ENCODE assay signal across 16 cellular contexts in the genomic region with DNA sequence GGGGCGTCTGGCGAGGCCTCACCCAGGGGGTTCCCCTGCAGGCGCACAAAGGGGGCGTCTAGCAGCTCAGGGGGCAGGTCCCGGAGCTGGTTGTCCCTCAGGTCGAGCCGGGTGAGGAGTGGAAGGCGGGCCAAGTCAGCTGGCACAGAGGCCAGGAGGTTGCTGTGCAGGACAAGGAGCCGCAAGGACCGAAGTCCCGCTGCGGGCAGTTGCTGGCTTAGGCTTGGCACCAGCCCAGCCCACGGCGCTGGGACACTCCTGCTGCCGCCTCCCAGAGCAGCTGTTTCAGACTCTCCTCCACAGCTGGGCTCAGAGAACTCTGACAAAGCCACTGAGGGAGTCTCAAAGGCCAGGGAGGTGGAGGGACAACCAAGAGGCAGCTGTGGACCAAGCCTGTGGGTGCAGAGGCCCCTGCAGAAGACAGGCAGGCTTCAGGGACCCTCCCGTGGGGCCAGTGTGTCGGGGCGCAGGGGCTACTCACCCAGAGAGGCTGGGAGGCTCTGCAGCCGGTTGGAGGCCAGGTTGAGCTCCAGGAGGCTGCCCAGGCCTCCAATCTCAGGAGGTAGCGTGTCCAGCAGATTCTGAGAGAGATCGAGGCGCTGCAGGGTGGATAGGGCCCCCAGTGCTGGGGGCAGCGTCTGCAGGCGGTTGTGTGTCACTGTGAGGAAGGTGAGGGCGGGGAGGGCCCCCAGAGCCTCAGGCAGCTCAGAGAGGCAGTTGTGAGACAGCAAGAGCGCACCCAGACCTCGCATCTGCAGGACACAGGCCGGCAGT. TPM values are rescaled to one million over a fixed set of nuclear protein-coding genes. Genes with fewer than 3 reads are reported as not detected.
DNase-seq lines count a peak whose midpoint lies in the region; TF ChIP-seq lines count a peak whose summit lies in the region.
"Had no signal": no experiment of that assay in that cellular context is flagged by ENCODE, and none has a peak within 500 bp of the region (broad histone marks: within the 10 kb centered on the region; RNA-seq: fewer than 3 reads in every experiment).

No MANE protein-coding gene starts in this region.

- peaks cover 16% of the 10 kb centered on the region for H3K4me1 Mint-ChIP-seq in activated CD4-positive, alpha-beta T cell treated with anti-CD3 and anti-CD28 coated beads, Interleukin-2, amount 10 ng/mL, durations not matched to agents 7 days and 5 days
- peaks cover 3% of the 10 kb centered on the region for H3K4me1 Mint-ChIP-seq in nephron

- no peaks in the 10 kb centered on the region for H3K27me3 Mint-ChIP-seq in activated CD4-positive, alpha-beta T cell treated with anti-CD3 and anti-CD28 coated beads, Interleukin-2, amount 10 ng/mL, durations not matched to agents 7 days and 5 days
- H3K27me3 Mint-ChIP-seq in nephron (ENCODE audit: low read depth) = no peaks in the 10 kb centered on the region

- H3K9me3 ChIP-seq in SJCRH30 (replicated peaks) (no peaks in the 10 kb centered on the region), BE2C (no peaks in the 10 kb centered on the region)
- H3K9me3 ChIP-seq: pancreas, upper lobe of left lung had no signal

- no peak for DNase-seq in activated CD4-positive, alpha-beta T cell treated with anti-CD3 and anti-CD28 coated beads, Interleukin-2, amount 10 ng/mL, durations not matched to agents 7 days and 5 days
- DNase-seq in activated CD4-positive, alpha-beta T cell treated with anti-CD3 and anti-CD28 coated beads, Interleukin-2, amount 50 U/mL, for 4 hours = no peak
- peak; percentile 68 to 79 for DNase-seq in SJCRH30
- no peak for DNase-seq in SIG-M5 treated with dmso at 0.1 percent for 504 hours (lab: John Stamatoyannopoulos, UW; ENCODE audit: unreplicated experiment)
- DNase-seq in BE2C = no peak
- DNase-seq: activated CD4-positive, CD25-positive, alpha-beta regulatory T cell; activated gamma-delta T cell treated with Interleukin-2 at 50 U/mL for 16 hours; erythroblast; H9; NCI-H774; SIG-M5; stimulated activated CD4-positive, alpha-beta T cell treated with anti-CD3 and anti-CD28 coated beads, Interleukin-12 subunit alpha, Interleukin-12 subunit beta, amount 100 ng/mL, for 4 hours had no signal

- CTCF ChIA-PET in activated CD4-positive, alpha-beta T cell treated with anti-CD3 and anti-CD28 coated beads, Interleukin-2, amount 10 ng/mL, durations not matched to agents 7 days and 5 days (lab: Charles Lee) = interaction anchor here (1.3 kb wide), 1 partner anchor 11 kb away, joined by 4 read pairs; no protein-coding TSS in a partner anchor

- no peaks in the 10 kb centered on the region for H3K9me3 Mint-ChIP-seq in activated CD4-positive, alpha-beta T cell treated with anti-CD3 and anti-CD28 coated beads, Interleukin-2, amount 10 ng/mL, durations not matched to agents 7 days and 5 days
- no peaks in the 10 kb centered on the region for H3K9me3 Mint-ChIP-seq in nephron
- H3K9me3 Mint-ChIP-seq: H9 had no signal

- H3K4me3 ChIP-seq in SJCRH30 (no peak overlapping the region), BE2C (ENCODE audit: low read depth, low read length) (no peak overlapping the region)
- H3K4me3 ChIP-seq: lung, pancreas, upper lobe of left lung had no signal

- peaks cover 11% of the 10 kb centered on the region for H3K36me3 Mint-ChIP-seq in activated CD4-positive, alpha-beta T cell treated with anti-CD3 and anti-CD28 coated beads, Interleukin-2, amount 10 ng/mL, durations not matched to agents 7 days and 5 days (ENCODE audit: low read depth)
- H3K36me3 Mint-ChIP-seq in nephron (ENCODE audit: low read depth) = no peaks in the 10 kb centered on the region

- peaks cover 6% of the 10 kb centered on the region; the same call in 1 of the 2 replicates for H3K36me3 ChIP-seq in SJCRH30
- H3K36me3 ChIP-seq in BE2C = no peaks in the 10 kb centered on the region
- H3K36me3 ChIP-seq: pancreas had no signal

- peak overlapping the region; percentile 81 for H3K4me3 Mint-ChIP-seq in activated CD4-positive, alpha-beta T cell treated with anti-CD3 and anti-CD28 coated beads, Interleukin-2, amount 10 ng/mL, durations not matched to agents 7 days and 5 days
- H3K4me3 Mint-ChIP-seq in nephron = peak overlapping the region; percentile 25 to 79 (median 52)

- no peak overlapping the region for H3K27ac ChIP-seq in SJCRH30
- H3K27ac ChIP-seq: pancreas, upper lobe of left lung had no signal

- POLR2A ChIA-PET in activated CD4-positive, alpha-beta T cell treated with anti-CD3 and anti-CD28 coated beads, Interleukin-2, amount 10 ng/mL, durations not matched to agents 7 days and 5 days (lab: Charles Lee) = no interaction called here

- no peak overlapping the region for H3K27ac Mint-ChIP-seq in activated CD4-positive, alpha-beta T cell treated with anti-CD3 and anti-CD28 coated beads, Interleukin-2, amount 10 ng/mL, durations not matched to agents 7 days and 5 days
- H3K27ac Mint-ChIP-seq in nephron = no peak overlapping the region

- H3K4me1 ChIP-seq in SJCRH30 (peaks cover 14% of the 10 kb centered on the region), BE2C (peaks cover 4% of the 10 kb centered on the region; the same call in 1 of the 2 replicates)

- no peak for TF ChIP-seq CTCF in nephron (IDR thresholded peaks at IDR 0.05; ENCODE audit: unreplicated experiment in 3 of 3)
- TF ChIP-seq CTCF in BE2C (IDR thresholded peaks at IDR 0.05; ENCODE audit: low read depth, low read length) = no peak

- no peaks in the 10 kb centered on the region for H3K27me3 ChIP-seq in SJCRH30
- H3K27me3 ChIP-seq in BE2C = no peaks in the 10 kb centered on the region
- H3K27me3 ChIP-seq: pancreas, upper lobe of left lung had no signal

RNA-seq across cellular contexts. Expression of a gene that starts 2.2 kb away (rescaled TPM):
- total RNA-seq in activated CD4-positive, alpha-beta T cell treated with anti-CD3 and anti-CD28 coated beads, Interleukin-2, amount 10 ng/mL, durations not matched to agents 7 days and 5 days = 10 to 100 TPM; 47.9 to 60.4 TPM
- total RNA-seq in SJCRH30 (2014; rRNA removed; shearing (Covaris generic)) = 18.3 and 21.2 TPM in 2 replicates
- 11.7 TPM for polyA plus RNA-seq in BE2C (2012; ENCODE audit: insufficient read depth, insufficient read length, low read depth)

RNA-seq across cellular contexts. Expression of a gene that starts 4.8 kb away (rescaled TPM):
- total RNA-seq in activated CD4-positive, alpha-beta T cell treated with anti-CD3 and anti-CD28 coated beads, Interleukin-2, amount 10 ng/mL, durations not matched to agents 7 days and 5 days = 10 to 100 TPM; 45.9 to 49.1 TPM
- total RNA-seq in SJCRH30 (2014; rRNA removed; shearing (Covaris generic)) = 20.2 and 22.4 TPM in 2 replicates
- polyA plus RNA-seq in BE2C (2012; ENCODE audit: insufficient read depth, insufficient read length, low read depth) = 63.7 TPM

RNA-seq across cellular contexts. Expression of a gene that starts 6.9 kb away (rescaled TPM):
- total RNA-seq in activated CD4-positive, alpha-beta T cell treated with anti-CD3 and anti-CD28 coated beads, Interleukin-2, amount 10 ng/mL, durations not matched to agents 7 days and 5 days = 1,000 to 10,000 TPM; 1,927 to 2,229 TPM
- 1,150 and 1,247 TPM in 2 replicates for total RNA-seq in SJCRH30 (2014; rRNA removed; shearing (Covaris generic))
- 1,214 TPM for polyA plus RNA-seq in BE2C (2012; ENCODE audit: insufficient read depth, insufficient read length, low read depth)

RNA-seq across cellular contexts. Expression of a gene that starts 13.0 kb away (rescaled TPM):
- total RNA-seq in activated CD4-positive, alpha-beta T cell treated with anti-CD3 and anti-CD28 coated beads, Interleukin-2, amount 10 ng/mL, durations not matched to agents 7 days and 5 days = under 1 TPM; 0.20 to 0.60 TPM
- 1.5 TPM in 2 replicates for total RNA-seq in SJCRH30 (2014; rRNA removed; shearing (Covaris generic))
- polyA plus RNA-seq in BE2C (2012; ENCODE audit: insufficient read depth, insufficient read length, low read depth) = 70.4 TPM
- total RNA-seq: upper lobe of left lung had no signal

RNA-seq across cellular contexts. Expression of a gene that starts 15.8 kb away (rescaled TPM):
- total RNA-seq in activated CD4-positive, alpha-beta T cell treated with anti-CD3 and anti-CD28 coated beads, Interleukin-2, amount 10 ng/mL, durations not matched to agents 7 days and 5 days = 10 to 100 TPM; 68.9 to 71.9 TPM
- 16.5 and 19.6 TPM in 2 replicates for total RNA-seq in SJCRH30 (2014; rRNA removed; shearing (Covaris generic))
- 92.2 TPM for polyA plus RNA-seq in BE2C (2012; ENCODE audit: insufficient read depth, insufficient read length, low read depth)

Comparison
In these comparisons a context has a peak if more than half of its experiments do, and no peak if none do; other contexts are left out.
1. DNase-seq: peak in SJCRH30 (2 of 2); none in activated CD4-positive, alpha-beta T cell treated with anti-CD3 and anti-CD28 coated beads, Interleukin-2, amount 10 ng/mL, durations not matched to agents 7 days and 5 days (single experiment), activated CD4-positive, alpha-beta T cell treated with anti-CD3 and anti-CD28 coated beads, Interleukin-2, amount 50 U/mL, for 4 hours (0 of 2), SIG-M5 treated with dmso at 0.1 percent for 504 hours (single experiment) and BE2C (single experiment).